Comparison of ENCODE assay signal across 3 cellular contexts in genomic region chr20:23649242-23649641, GRCh38.
TF ChIP-seq lines count a peak whose summit lies in the region.

No MANE protein-coding gene starts in this region.

TF ChIP-seq in HepG2, 621 proteins besides CTCF, POLR2A, EP300 and RAD21 (continues in another document):
- peak; percentile 83; the same call in 1 of the 2 replicates for TF ChIP-seq GFI1 (CRISPR knock-in tag; IDR thresholded peaks at IDR 0.05; ENCODE audit: borderline replicate concordance)
- TF ChIP-seq MXI1 (IDR thresholded peaks at IDR 0.05; ENCODE audit: borderline replicate concordance, low read depth, low read length) = no peak
- no peak for TF ChIP-seq ZNF407 (CRISPR knock-in tag; IDR thresholded peaks at IDR 0.05; ENCODE audit: not compliant biosample characterization)
- TF ChIP-seq RXRB (CRISPR knock-in tag; IDR thresholded peaks at IDR 0.05; ENCODE audit: borderline replicate concordance) = no peak
- no peak for TF ChIP-seq ZNF746 (CRISPR knock-in tag; IDR thresholded peaks at IDR 0.05)
- no peak for TF ChIP-seq EED (CRISPR knock-in tag; IDR thresholded peaks at IDR 0.05)
- no peak for TF ChIP-seq ZFP36 (IDR thresholded peaks at IDR 0.05; ENCODE audit: borderline replicate concordance, low read depth, low read length, partially characterized antibody)
- peak; percentile 57 for TF ChIP-seq CEBPG (CRISPR knock-in tag; IDR thresholded peaks at IDR 0.05)
- no peak for TF ChIP-seq SMYD3 (CRISPR knock-in tag; IDR thresholded peaks at IDR 0.05)

TF ChIP-seq in Ishikawa, 13 proteins besides CTCF, POLR2A, EP300 and RAD21:
- no peak for TF ChIP-seq YY1 (IDR thresholded peaks at IDR 0.05; ENCODE audit: low read depth)
- peak; percentile 10; the same call in 1 of the 2 replicates for TF ChIP-seq CEBPB (IDR thresholded peaks at IDR 0.05)

TF ChIP-seq in H1, 55 proteins besides CTCF, POLR2A, EP300 and RAD21:
- TF ChIP-seq HDAC2 (IDR thresholded peaks at IDR 0.05; ENCODE audit: borderline replicate concordance in 1 of 2, low read depth in 2 of 2, low read length in 2 of 2) (no peak), CEBPB (IDR thresholded peaks at IDR 0.05; ENCODE audit: low read depth, low read length) (peak; percentile 52; the same call in 1 of the 2 replicates)
